19 cellular contexts compared by ENCODE assay signal in genomic region chr19:18685597-18686164, GRCh38. TPM values are rescaled to one million over a fixed set of nuclear protein-coding genes. Genes with fewer than 3 reads are reported as not detected.
A peak's percentile ranks its signal among the peaks of the same experiment; 100 is the strongest.
DNase-seq lines count a peak whose midpoint lies in the region; ATAC-seq and TF ChIP-seq lines count a peak whose summit lies in the region.
"Had no signal": no experiment of that assay in that cellular context is flagged by ENCODE, and none has a peak within 500 bp of the region (broad histone marks: within the 10 kb centered on the region; RNA-seq: fewer than 3 reads in every experiment).

No MANE protein-coding gene starts in this region.

- peaks cover 20 to 68% (median 60%) of the 10 kb centered on the region in 11 experiments; a peak in 21 of 22 replicates for H4K20me1 ChIP-seq in BLaER1 treated with 17β-estradiol and CSF1 and Interleukin-3, amounts not matched to agents 10 nM and 100 nM

- no peak for ATAC-seq in GM21576 (IDR thresholded peaks at IDR 0.05; ENCODE audit: unreplicated experiment)
- no peak for ATAC-seq in GM21619 (IDR thresholded peaks at IDR 0.05; ENCODE audit: unreplicated experiment)
- ATAC-seq: effector memory CD8-positive, alpha-beta T cell; GM23338; heart right ventricle had no signal

- H3K4me3 Mint-ChIP-seq in IgD-negative memory B cell = peak overlapping the region in 3 of 4 donors; percentile 15 to 53 (median 26)
- peak overlapping the region; percentile 75 to 82 (median 77) for H3K4me3 Mint-ChIP-seq in nephron

- H3K36me3 Mint-ChIP-seq in IgD-negative memory B cell (peaks cover 2% of the 10 kb centered on the region), nephron (ENCODE audit: low read depth) (peaks cover 7% of the 10 kb centered on the region)

- DNase-seq in fibroblast of mammary gland (ENCODE audit: low read depth) = peak; percentile 7
- no peak for DNase-seq in cardiac septum (ENCODE audit: low spot score)
- no peak for DNase-seq in stimulated activated naive CD4-positive, alpha-beta T cell treated with Interleukin-2 at 50 U/mL for 16 hours (lab: John Stamatoyannopoulos, UW)
- DNase-seq: COR-L47; effector memory CD8-positive, alpha-beta T cell; heart right ventricle; NCI-H1436; NCI-H526; SHP77 treated with DMSO at 0.1 percent for 48 hours; small intestine; stimulated activated CD4-positive, alpha-beta T cell treated with anti-CD3 and anti-CD28 coated beads, Interleukin-4, amount 100 ng/mL, for 1 hour had no signal

- no peak overlapping the region for H3K27ac ChIP-seq in BLaER1 treated with 17β-estradiol and CSF1 and Interleukin-3, amounts not matched to agents 10 nM and 100 nM
- H3K27ac ChIP-seq: ascending aorta, heart right ventricle, prostate gland had no signal

- peaks cover 34 to 74% (median 49%) of the 10 kb centered on the region in 10 experiments for H3K4me1 ChIP-seq in BLaER1 treated with 17β-estradiol and CSF1 and Interleukin-3, amounts not matched to agents 10 nM and 100 nM

- H3K27me3 Mint-ChIP-seq in IgD-negative memory B cell = no peaks in the 10 kb centered on the region
- H3K27me3 Mint-ChIP-seq in nephron (ENCODE audit: low read depth) = no peaks in the 10 kb centered on the region
- H3K27me3 Mint-ChIP-seq: effector memory CD8-positive, alpha-beta T cell had no signal

- peaks cover 0 to 22% (median 0%) of the 10 kb centered on the region in 11 experiments; a peak in 5 of 22 replicates for H3K36me3 ChIP-seq in BLaER1 treated with 17β-estradiol and CSF1 and Interleukin-3, amounts not matched to agents 10 nM and 100 nM
- H3K36me3 ChIP-seq: ascending aorta, heart right ventricle, prostate gland had no signal

- H3K9me3 Mint-ChIP-seq in IgD-negative memory B cell = no peaks in the 10 kb centered on the region
- H3K9me3 Mint-ChIP-seq in nephron = no peaks in the 10 kb centered on the region
- H3K9me3 Mint-ChIP-seq: effector memory CD8-positive, alpha-beta T cell; GM23338 had no signal

- H3K4me3 ChIP-seq in BLaER1 treated with 17β-estradiol and CSF1 and Interleukin-3, amounts not matched to agents 10 nM and 100 nM = no peak overlapping the region
- H3K4me3 ChIP-seq in fibroblast of mammary gland (ENCODE audit: control insufficient read depth, low read depth, low read length) = no peak overlapping the region
- H3K4me3 ChIP-seq: ascending aorta, GM23338, heart right ventricle, prostate gland had no signal

- H3K27me3 ChIP-seq in BLaER1 treated with 17β-estradiol and CSF1 and Interleukin-3, amounts not matched to agents 10 nM and 100 nM = no peaks in the 10 kb centered on the region
- H3K27me3 ChIP-seq: ascending aorta, heart right ventricle had no signal

- H3K4me1 Mint-ChIP-seq in IgD-negative memory B cell = peaks cover 0 to 19% (median 12%) of the 10 kb centered on the region in 3 donors
- H3K4me1 Mint-ChIP-seq in nephron = peaks cover 4% of the 10 kb centered on the region

- H3K27ac Mint-ChIP-seq in IgD-negative memory B cell (peak overlapping the region in 1 of 3 donors; percentile 89), nephron (no peak overlapping the region)
- H3K27ac Mint-ChIP-seq: effector memory CD8-positive, alpha-beta T cell; GM23338 had no signal

- intact Hi-C loops in cardiac septum (cut with DNase I) = no loop called here

- peak overlapping the region in 8 of 11 experiments; percentile 97 to 100 (median 98); a peak in 9 of 22 replicates for H3K4me2 ChIP-seq in BLaER1 treated with 17β-estradiol and CSF1 and Interleukin-3, amounts not matched to agents 10 nM and 100 nM
- H3K4me2 ChIP-seq: GM23338 had no signal

- TF ChIP-seq CTCF in fibroblast of mammary gland (conservative IDR thresholded peaks at IDR 0.05; ENCODE audit: control insufficient read depth, insufficient read depth, low read depth, low read length) (no peak), nephron (IDR thresholded peaks at IDR 0.05; ENCODE audit: unreplicated experiment in 3 of 3) (no peak)

- H3K9ac ChIP-seq in BLaER1 treated with 17β-estradiol and CSF1 and Interleukin-3, amounts not matched to agents 10 nM and 100 nM = 0 out of 22 replicates have a peak overlapping the region, but pooled peaks of 1 of the 11 experiments have one; percentile 30

- H3K9me3 ChIP-seq in BLaER1 treated with 17β-estradiol and CSF1 and Interleukin-3, amounts not matched to agents 10 nM and 100 nM (replicated peaks in 1 of 11) = 0 out of 22 replicates have a peak, but pooled peaks cover 0 to 6% (median 0%) of the 10 kb centered on the region in 11 experiments
- H3K9me3 ChIP-seq: ascending aorta, heart right ventricle, prostate gland had no signal

RNA-seq across cellular contexts. Expression of gene CRTC1, which starts 2.2 kb away (rescaled TPM):
- 1.7 TPM for polyA plus RNA-seq in IgD-negative memory B cell
- 8.8 TPM for total RNA-seq in cardiac septum

RNA-seq across cellular contexts. Expression of gene KLHL26, which starts 48.9 kb away (rescaled TPM):
- polyA plus RNA-seq in IgD-negative memory B cell = 3.2 TPM
- total RNA-seq in cardiac septum = 5.4 TPM
